Comparison of ENCODE assay signal across 3 cellular contexts in genomic region chr14:58805605-58806358, GRCh38.
A peak's percentile ranks its signal among the peaks of the same experiment; 100 is the strongest.
TF ChIP-seq lines count a peak whose summit lies in the region.

No MANE protein-coding gene starts in this region.

TF ChIP-seq in HEK293, 187 proteins besides CTCF, POLR2A, EP300 and RAD21 (continued from another document and continues in another):
- 0 out of 2 replicates have a peak, but pooled peaks have one; percentile 9 for TF ChIP-seq ATF2 (tag by site-specific recombination; IDR thresholded peaks at IDR 0.05; ENCODE audit: low read depth)
- peak; percentile 68; the same call in 1 of the 2 replicates for TF ChIP-seq TSHZ1 (tag by site-specific recombination; IDR thresholded peaks at IDR 0.05; ENCODE audit: borderline replicate concordance)
- peak; percentile 91 for TF ChIP-seq ZNF843 (tag by site-specific recombination; IDR thresholded peaks at IDR 0.05)
- no peak for TF ChIP-seq ZNF704 (tag by site-specific recombination; IDR thresholded peaks at IDR 0.05)
- TF ChIP-seq ZBTB6 (tag by site-specific recombination; IDR thresholded peaks at IDR 0.05): no peak
- no peak for TF ChIP-seq ZNF530 (tag by site-specific recombination; IDR thresholded peaks at IDR 0.05; ENCODE audit: low read depth)
- peak; percentile 81 for TF ChIP-seq ZXDB (tag by site-specific recombination; IDR thresholded peaks at IDR 0.05)
- TF ChIP-seq ZNF24 (tag by site-specific recombination; IDR thresholded peaks at IDR 0.05): peak; percentile 64; the same call in 1 of the 2 replicates
- TF ChIP-seq ZNF596 (tag by site-specific recombination; IDR thresholded peaks at IDR 0.05): peak; percentile 44; the same call in 1 of the 2 replicates

TF ChIP-seq in SK-N-SH, 30 proteins besides CTCF, POLR2A, EP300 and RAD21 (continued from another document):
- TF ChIP-seq USF1 (IDR thresholded peaks at IDR 0.05; ENCODE audit: borderline replicate concordance, low read depth): no peak
- no peak for TF ChIP-seq EZH2phosphoT487 (IDR thresholded peaks at IDR 0.05; ENCODE audit: borderline replicate concordance, low read depth)
- no peak for TF ChIP-seq SIN3A (IDR thresholded peaks at IDR 0.05; ENCODE audit: borderline replicate concordance, low read depth, low read length)
- TF ChIP-seq YY1 (IDR thresholded peaks at IDR 0.05; ENCODE audit: low read depth): no peak
- TF ChIP-seq CHD2 (IDR thresholded peaks at IDR 0.05; ENCODE audit: low read length, partially characterized antibody): no peak
- TF ChIP-seq GABPA (IDR thresholded peaks at IDR 0.05; ENCODE audit: low read depth): no peak
- no peak for TF ChIP-seq ELF1 (IDR thresholded peaks at IDR 0.05)
- TF ChIP-seq USF2 (IDR thresholded peaks at IDR 0.05; ENCODE audit: borderline replicate concordance, low read depth, low read length): no peak
- peak; percentile 58 for TF ChIP-seq TCF12 (IDR thresholded peaks at IDR 0.05)
- TF ChIP-seq FOXJ3 (CRISPR knock-in tag; IDR thresholded peaks at IDR 0.05): no peak
- TF ChIP-seq PBX3 (IDR thresholded peaks at IDR 0.05): peak; percentile 13; the same call in 1 of the 2 replicates
- no peak for TF ChIP-seq TEAD4 (IDR thresholded peaks at IDR 0.05; ENCODE audit: borderline replicate concordance, insufficient read depth)
- no peak for TF ChIP-seq JUND (IDR thresholded peaks at IDR 0.05)
- 0 out of 2 replicates have a peak, but pooled peaks have one; percentile 28 for TF ChIP-seq FOXM1 (IDR thresholded peaks at IDR 0.05; ENCODE audit: low read depth)
- TF ChIP-seq NFIC (IDR thresholded peaks at IDR 0.05; ENCODE audit: borderline replicate concordance): peak; percentile 94

TF ChIP-seq in WTC11, 78 proteins besides CTCF, POLR2A, EP300 and RAD21 (continued from another document):
- TF ChIP-seq PREB (CRISPR knock-in tag; IDR thresholded peaks at IDR 0.05; ENCODE audit: borderline replicate concordance): no peak
- TF ChIP-seq JAZF1 (CRISPR knock-in tag; IDR thresholded peaks at IDR 0.05): no peak
- no peak for TF ChIP-seq HMGA2 (CRISPR knock-in tag; IDR thresholded peaks at IDR 0.05)
- no peak for TF ChIP-seq GABPB1 (CRISPR knock-in tag; IDR thresholded peaks at IDR 0.05)
- TF ChIP-seq SOX15 (CRISPR knock-in tag; IDR thresholded peaks at IDR 0.05): no peak
TF ChIP-seq in WTC11: peak in this region for 0.
